ENCODE assay signal across 20 cellular contexts in genomic region chr16:19274178-19274797, GRCh38. TPM values are rescaled to one million over a fixed set of nuclear protein-coding genes. Genes with fewer than 3 reads are reported as not detected.
DNase-seq lines count a peak whose midpoint lies in the region; ATAC-seq and TF ChIP-seq lines count a peak whose summit lies in the region.
"Had no signal": no experiment of that assay in that cellular context is flagged by ENCODE, and none has a peak within 500 bp of the region (broad histone marks: within the 10 kb centered on the region; RNA-seq: fewer than 3 reads in every experiment).

No MANE protein-coding gene starts in this region.

- H3K36me3 ChIP-seq in body of pancreas (replicated peaks in 1 of 2; ENCODE audit: insufficient read depth in 1 of 2, low read depth in 2 of 2) (no peaks in the 10 kb centered on the region), smooth muscle cell (ENCODE audit: low read depth) (no peaks in the 10 kb centered on the region)
- H3K36me3 ChIP-seq: BE2C had no signal

- H3K9ac ChIP-seq in smooth muscle cell (ENCODE audit: low read depth) = no peak overlapping the region

- H3K36me3 Mint-ChIP-seq in nephron progenitor cell (ENCODE audit: low read depth) = no peaks in the 10 kb centered on the region
- H3K36me3 Mint-ChIP-seq: CD4-positive, CD25-positive, alpha-beta regulatory T cell; CD8-positive, alpha-beta memory T cell had no signal

- H3F3A ChIP-seq in smooth muscle cell (ENCODE audit: low read depth) = no peaks in the 10 kb centered on the region

- H3K9me3 ChIP-seq in body of pancreas (no peaks in the 10 kb centered on the region), smooth muscle cell (replicated peaks; ENCODE audit: low read depth) (no peaks in the 10 kb centered on the region)
- H3K9me3 ChIP-seq: BE2C, Caco-2 had no signal

- peak overlapping the region; percentile 47 for H3K27ac Mint-ChIP-seq in nephron progenitor cell
- H3K27ac Mint-ChIP-seq: CD4-positive, CD25-positive, alpha-beta regulatory T cell; CD8-positive, alpha-beta memory T cell; HFFc6 had no signal

- DNase-seq in body of pancreas (peak; percentile 9 to 28 (median 15)), medulla oblongata (ENCODE audit: extremely low spot score) (peak; percentile 22), nephron progenitor cell (no peak), NCI-H526 (lab: John Stamatoyannopoulos, UW) (no peak), inferior parietal cortex (ENCODE audit: extremely low spot score) (no peak), smooth muscle cell (lab: John Stamatoyannopoulos, UW; ENCODE audit: unreplicated experiment) (no peak)
- DNase-seq: ACHN; BE2C; Caco-2; CD4-positive, CD25-positive, alpha-beta regulatory T cell; CD8-positive, alpha-beta memory T cell; DMS79; GDM1; GOT3; H7; HFFc6 had no signal

- no peaks in the 10 kb centered on the region for H3K4me1 Mint-ChIP-seq in nephron progenitor cell
- H3K4me1 Mint-ChIP-seq: CD4-positive, CD25-positive, alpha-beta regulatory T cell; CD8-positive, alpha-beta memory T cell had no signal

- H2AFZ ChIP-seq in smooth muscle cell (ENCODE audit: low read depth) = no peak overlapping the region

- H3K9me3 Mint-ChIP-seq in nephron progenitor cell = peaks cover 10% of the 10 kb centered on the region
- H3K9me3 Mint-ChIP-seq: CD8-positive, alpha-beta memory T cell had no signal

- no peak overlapping the region for H3K4me3 Mint-ChIP-seq in nephron progenitor cell
- H3K4me3 Mint-ChIP-seq: CD4-positive, CD25-positive, alpha-beta regulatory T cell; CD8-positive, alpha-beta memory T cell; HFFc6 had no signal

- TF ChIP-seq POLR2A in body of pancreas (IDR thresholded peaks at IDR 0.05) = no peak

- no peaks in the 10 kb centered on the region for H3K79me2 ChIP-seq in smooth muscle cell (ENCODE audit: low read depth)

- H3K4me2 ChIP-seq in smooth muscle cell = no peak overlapping the region

- 61 to 86% methylated on average over 1 of the region's 1 CpG for WGBS in body of pancreas, 2 donors
- 96% methylated on average over 1 of the region's 1 CpG for WGBS in smooth muscle cell (ENCODE audit: low lambda C conversion rate)

- no peaks in the 10 kb centered on the region for H3K4me1 ChIP-seq in body of pancreas
- H3K4me1 ChIP-seq in smooth muscle cell (ENCODE audit: low read depth) = no peaks in the 10 kb centered on the region
- H3K4me1 ChIP-seq: BE2C, Caco-2 had no signal

- H3K4me3 ChIP-seq in body of pancreas (no peak overlapping the region), smooth muscle cell (no peak overlapping the region)

- H3K27me3 ChIP-seq in body of pancreas (no peaks in the 10 kb centered on the region), smooth muscle cell (ENCODE audit: low read depth) (no peaks in the 10 kb centered on the region)
- H3K27me3 ChIP-seq: BE2C had no signal

- TF ChIP-seq CTCF in body of pancreas (IDR thresholded peaks at IDR 0.05) = no peak
- TF ChIP-seq CTCF in nephron progenitor cell (IDR thresholded peaks at IDR 0.05) = no peak
- TF ChIP-seq CTCF in smooth muscle cell (IDR thresholded peaks at IDR 0.05; ENCODE audit: borderline replicate concordance, insufficient read depth, poor library complexity, severe bottlenecking) = no peak

- peak; percentile 45 for ATAC-seq in body of pancreas
- ATAC-seq: HCT116 had no signal

- no peaks in the 10 kb centered on the region for H4K20me1 ChIP-seq in smooth muscle cell (ENCODE audit: low read depth)

- H3K27ac ChIP-seq in body of pancreas (no peak overlapping the region), smooth muscle cell (ENCODE audit: low read depth) (no peak overlapping the region)
- H3K27ac ChIP-seq: HL-60 had no signal

- peaks cover 4% of the 10 kb centered on the region for H3K27me3 Mint-ChIP-seq in nephron progenitor cell (ENCODE audit: low read depth, poor library complexity)
- H3K27me3 Mint-ChIP-seq: CD4-positive, CD25-positive, alpha-beta regulatory T cell had no signal

- intact Hi-C loops in body of pancreas (cut with DNase I) = no loop called here

RNA-seq across cellular contexts. Expression of gene CLEC19A, which starts 11.2 kb away (rescaled TPM):
- total RNA-seq in body of pancreas = not detected
- not detected in 2 replicates for total RNA-seq in smooth muscle cell
- not detected in 2 replicates for polyA plus RNA-seq in smooth muscle cell
- total RNA-seq: Caco-2; CD4-positive, CD25-positive, alpha-beta regulatory T cell; CD8-positive, alpha-beta memory T cell; Daoy; HFFc6; HT1080 had no signal
- polyA plus RNA-seq: CD4-positive, CD25-positive, alpha-beta regulatory T cell; CD8-positive, alpha-beta memory T cell had no signal

Comparison
In these comparisons a context has a peak if more than half of its experiments do, and no peak if none do; other contexts are left out.
1. DNase-seq: peak in body of pancreas (4 of 4) and medulla oblongata (single experiment); none in nephron progenitor cell (single experiment), NCI-H526 (0 of 2), inferior parietal cortex (single experiment) and smooth muscle cell (single experiment).